Comparison of ENCODE assay signal across 22 cellular contexts in genomic region chr10:25405871-25406270, GRCh38.
DNase-seq lines count a peak whose midpoint lies in the region; ATAC-seq and TF ChIP-seq lines count a peak whose summit lies in the region.
"Had no signal": no experiment of that assay in that cellular context is flagged by ENCODE, and none has a peak within 500 bp of the region (broad histone marks: within the 10 kb centered on the region; RNA-seq: fewer than 3 reads in every experiment).

No MANE protein-coding gene starts in this region.

- no peaks in the 10 kb centered on the region for H3K9me3 ChIP-seq in naive thymus-derived CD4-positive, alpha-beta T cell (ENCODE audit: control insufficient read depth in 2 of 3, low read length in 3 of 3)
- H3K9me3 ChIP-seq in BE2C = no peaks in the 10 kb centered on the region
- H3K9me3 ChIP-seq: Caco-2 had no signal

- no peak overlapping the region for H3K4me3 Mint-ChIP-seq in naive thymus-derived CD4-positive, alpha-beta T cell
- H3K4me3 Mint-ChIP-seq: B cell; CD4-positive, CD25-positive, alpha-beta regulatory T cell; GM23338 had no signal

- DNase-seq in A172 (ENCODE audit: low spot score) (peak; percentile 9), NCI-H226 (peak; percentile 88), astrocyte of the hippocampus (ENCODE audit: low read depth, low spot score) (peak; percentile 75), foreskin keratinocyte (peak; percentile 20 to 73), BE2C (no peak)
- no peak for DNase-seq in stimulated activated naive CD8-positive, alpha-beta T cell treated with anti-CD3 and anti-CD28 coated beads, Interleukin-15, Interleukin-2, amounts not matched to agents 100 U/mL and 50 U/mL, for 24 hours
- no peak for DNase-seq in naive thymus-derived CD4-positive, alpha-beta T cell
- DNase-seq: 8988T; Caco-2; CD4-positive, CD25-positive, alpha-beta regulatory T cell; EL; KG1; NCI-H1417; NCI-H2029 treated with DMSO at 0.1 percent for 48 hours; NCI-H2171 treated with DMSO at 0.1 percent for 48 hours; NCI-H446 treated with DMSO at 0.1 percent for 48 hours had no signal

- TF ChIP-seq CTCF in foreskin keratinocyte (conservative IDR thresholded peaks at IDR 0.05) = no peak
- TF ChIP-seq CTCF in BE2C (IDR thresholded peaks at IDR 0.05; ENCODE audit: low read depth, low read length) = no peak

- H3K9me3 Mint-ChIP-seq in naive thymus-derived CD4-positive, alpha-beta T cell = peaks cover 0 to 12% (median 0%) of the 10 kb centered on the region in 11 donors
- H3K9me3 Mint-ChIP-seq: GM23338 had no signal

- intact Hi-C loops in naive thymus-derived CD4-positive, alpha-beta T cell (cut with micrococcal nuclease) = no loop called here

- ATAC-seq in foreskin keratinocyte (peak; percentile 46), GM18505 (IDR thresholded peaks at IDR 0.05; ENCODE audit: unreplicated experiment) (no peak)
- no peak for ATAC-seq in stimulated activated naive CD8-positive, alpha-beta T cell treated with anti-CD3 and anti-CD28 coated beads, Interleukin-15, Interleukin-2, amounts not matched to agents 100 U/mL and 50 U/mL, for 24 hours
- ATAC-seq in naive thymus-derived CD4-positive, alpha-beta T cell = no peak
- ATAC-seq: GM12878, GM23338, Panc1, Right ventricle myocardium inferior had no signal

- POLR2A ChIA-PET in naive thymus-derived CD4-positive, alpha-beta T cell (lab: Charles Lee) = no interaction called here

- no peaks in the 10 kb centered on the region for H3K27me3 Mint-ChIP-seq in naive thymus-derived CD4-positive, alpha-beta T cell
- H3K27me3 Mint-ChIP-seq: B cell; CD4-positive, CD25-positive, alpha-beta regulatory T cell had no signal

- no peaks in the 10 kb centered on the region for H3K4me1 Mint-ChIP-seq in naive thymus-derived CD4-positive, alpha-beta T cell
- H3K4me1 Mint-ChIP-seq: B cell; CD4-positive, CD25-positive, alpha-beta regulatory T cell; GM23338 had no signal

- CTCF ChIA-PET in naive thymus-derived CD4-positive, alpha-beta T cell (lab: Charles Lee) = no interaction called here

- H3K36me3 Mint-ChIP-seq in naive thymus-derived CD4-positive, alpha-beta T cell = no peaks in the 10 kb centered on the region
- H3K36me3 Mint-ChIP-seq: CD4-positive, CD25-positive, alpha-beta regulatory T cell had no signal

- H3K27ac ChIP-seq in foreskin keratinocyte = no peak overlapping the region
- H3K27ac ChIP-seq in naive thymus-derived CD4-positive, alpha-beta T cell (ENCODE audit: low read depth, low read length) = no peak overlapping the region

- TF ChIP-seq POLR2A in GM18505 (IDR thresholded peaks at IDR 0.05; ENCODE audit: borderline replicate concordance, extremely low read depth, insufficient read depth, insufficient read length) = no peak

- H3K27ac Mint-ChIP-seq in naive thymus-derived CD4-positive, alpha-beta T cell = no peak overlapping the region
- H3K27ac Mint-ChIP-seq: B cell; CD4-positive, CD25-positive, alpha-beta regulatory T cell; GM23338 had no signal

- H3K4me3 ChIP-seq in naive thymus-derived CD4-positive, alpha-beta T cell (ENCODE audit: low read length) = no peak overlapping the region
- no peak overlapping the region for H3K4me3 ChIP-seq in BE2C (ENCODE audit: low read depth, low read length)
- H3K4me3 ChIP-seq: GM12878, GM23338 had no signal

- H3K4me1 ChIP-seq in foreskin keratinocyte (no peaks in the 10 kb centered on the region), BE2C (no peaks in the 10 kb centered on the region)
- H3K4me1 ChIP-seq in naive thymus-derived CD4-positive, alpha-beta T cell (ENCODE audit: control insufficient read depth in 2 of 2, insufficient read depth in 2 of 2, low read length in 2 of 2) = no peaks in the 10 kb centered on the region
- H3K4me1 ChIP-seq: Caco-2 had no signal

- H3K27me3 ChIP-seq in foreskin keratinocyte (no peaks in the 10 kb centered on the region), BE2C (no peaks in the 10 kb centered on the region)
- H3K27me3 ChIP-seq in naive thymus-derived CD4-positive, alpha-beta T cell (ENCODE audit: control insufficient read depth in 2 of 2, insufficient read depth in 2 of 2, low read length in 2 of 2) = no peaks in the 10 kb centered on the region

- no peaks in the 10 kb centered on the region for H3K36me3 ChIP-seq in naive thymus-derived CD4-positive, alpha-beta T cell (ENCODE audit: control insufficient read depth in 2 of 3, insufficient read depth in 3 of 3, low read length in 3 of 3)
- no peaks in the 10 kb centered on the region for H3K36me3 ChIP-seq in BE2C

Comparison
In these comparisons a context has a peak if more than half of its experiments do, and no peak if none do; other contexts are left out.
1. DNase-seq: peak in A172 (single experiment), NCI-H226 (single experiment), astrocyte of the hippocampus (single experiment) and foreskin keratinocyte (2 of 2); none in stimulated activated naive CD8-positive, alpha-beta T cell treated with anti-CD3 and anti-CD28 coated beads, Interleukin-15, Interleukin-2, amounts not matched to agents 100 U/mL and 50 U/mL, for 24 hours (single experiment), naive thymus-derived CD4-positive, alpha-beta T cell (0 of 9) and BE2C (single experiment).